In genomic region chr21:32411366-32412161, GRCh38 we compare ENCODE assay signal across 1 cellular context.
TF ChIP-seq lines count a peak whose summit lies in the region.

No MANE protein-coding gene starts in this region.

TF ChIP-seq in HEK293, 187 proteins besides CTCF, POLR2A, EP300 and RAD21 (continued from another document):
- TF ChIP-seq ZNF747 (tag by site-specific recombination; IDR thresholded peaks at IDR 0.05) (no peak), SCRT1 (tag by site-specific recombination; IDR thresholded peaks at IDR 0.05; ENCODE audit: borderline replicate concordance) (no peak), ZBTB21 (tag by site-specific recombination; IDR thresholded peaks at IDR 0.05) (peak; percentile 27; the same call in 1 of the 2 replicates), ZNF600 (tag by site-specific recombination; IDR thresholded peaks at IDR 0.05) (0 out of 2 replicates have a peak, but pooled peaks have one; percentile 55), KLF17 (tag by site-specific recombination; IDR thresholded peaks at IDR 0.05) (0 out of 2 replicates have a peak, but pooled peaks have one; percentile 44), MEIS1 (CRISPR knock-in tag; IDR thresholded peaks at IDR 0.05; ENCODE audit: borderline replicate concordance) (no peak), ATF2 (tag by site-specific recombination; IDR thresholded peaks at IDR 0.05; ENCODE audit: low read depth) (no peak), ZNF221 (tag by site-specific recombination; IDR thresholded peaks at IDR 0.05; ENCODE audit: borderline replicate concordance) (no peak), KLF16 (tag by site-specific recombination; IDR thresholded peaks at IDR 0.05) (peak; percentile 54; the same call in 1 of the 2 replicates), SP3 (tag by site-specific recombination; IDR thresholded peaks at IDR 0.05) (peak; percentile 65), ZNF394 (tag by site-specific recombination; IDR thresholded peaks at IDR 0.05; ENCODE audit: borderline replicate concordance) (peak; percentile 18; the same call in 1 of the 2 replicates), ZNF518A (tag by site-specific recombination; conservative IDR thresholded peaks at IDR 0.05; ENCODE audit: low read depth) (peak; percentile 20), ZNF670 (tag by site-specific recombination; IDR thresholded peaks at IDR 0.05; ENCODE audit: low read depth) (no peak), ZSCAN23 (tag by site-specific recombination; IDR thresholded peaks at IDR 0.05) (peak; percentile 69; the same call in 1 of the 2 replicates), GLI4 (tag by site-specific recombination; IDR thresholded peaks at IDR 0.05) (no peak), MYNN (tag by site-specific recombination; IDR thresholded peaks at IDR 0.05; ENCODE audit: borderline replicate concordance) (no peak), GLIS1 (tag by site-specific recombination; IDR thresholded peaks at IDR 0.05) (peak; percentile 62), ZBTB8A (tag by site-specific recombination; IDR thresholded peaks at IDR 0.05) (peak; percentile 91), ZNF510 (tag by site-specific recombination; IDR thresholded peaks at IDR 0.05; ENCODE audit: insufficient replicate concordance) (no peak), BCL11A (tag by site-specific recombination; IDR thresholded peaks at IDR 0.05; ENCODE audit: low read depth) (0 out of 2 replicates have a peak, but pooled peaks have one; percentile 20), PBX3 (CRISPR knock-in tag; IDR thresholded peaks at IDR 0.05) (no peak), ZNF146 (tag by site-specific recombination; IDR thresholded peaks at IDR 0.05) (0 out of 2 replicates have a peak, but pooled peaks have one; percentile 3), ZNF202 (tag by site-specific recombination; IDR thresholded peaks at IDR 0.05; ENCODE audit: borderline replicate concordance) (no peak), ZNF324 (tag by site-specific recombination; IDR thresholded peaks at IDR 0.05) (peak; percentile 56; the same call in 1 of the 2 replicates), ZNF76 (tag by site-specific recombination; IDR thresholded peaks at IDR 0.05; ENCODE audit: borderline replicate concordance, low read depth) (peak; percentile 25; the same call in 1 of the 2 replicates), ZNF341 (tag by site-specific recombination; IDR thresholded peaks at IDR 0.05; ENCODE audit: low read depth) (peak; percentile 91), OSR2 (tag by site-specific recombination; IDR thresholded peaks at IDR 0.05) (peak; percentile 10; the same call in 1 of the 2 replicates), ZNF843 (tag by site-specific recombination; IDR thresholded peaks at IDR 0.05) (no peak), ZNF623 (tag by site-specific recombination; IDR thresholded peaks at IDR 0.05) (0 out of 2 replicates have a peak, but pooled peaks have one; percentile 6), GLIS2 (tag by site-specific recombination; IDR thresholded peaks at IDR 0.05) (no peak), ZNF837 (tag by site-specific recombination; IDR thresholded peaks at IDR 0.05) (0 out of 2 replicates have a peak, but pooled peaks have one; percentile 57), ZNF398 (tag by site-specific recombination; IDR thresholded peaks at IDR 0.05) (peak; percentile 70), KLF9 (tag by site-specific recombination; IDR thresholded peaks at IDR 0.05; ENCODE audit: low read depth) (peak; percentile 32; the same call in 1 of the 2 replicates), SALL2 (tag by site-specific recombination; IDR thresholded peaks at IDR 0.05; ENCODE audit: borderline replicate concordance) (no peak), ZNF24 (tag by site-specific recombination; IDR thresholded peaks at IDR 0.05) (peak; percentile 28; the same call in 1 of the 2 replicates), ZNF302 (tag by site-specific recombination; IDR thresholded peaks at IDR 0.05; ENCODE audit: low read depth) (0 out of 2 replicates have a peak, but pooled peaks have one; percentile 15), ZEB2 (tag by site-specific recombination; IDR thresholded peaks at IDR 0.05) (peak; percentile 83), ZFP69B (tag by site-specific recombination; IDR thresholded peaks at IDR 0.05) (peak; percentile 43; the same call in 1 of the 2 replicates), ZXDB (tag by site-specific recombination; IDR thresholded peaks at IDR 0.05) (peak; percentile 65; the same call in 1 of the 2 replicates), ZBTB20 (tag by site-specific recombination; IDR thresholded peaks at IDR 0.05) (peak; percentile 81), IKZF3 (tag by site-specific recombination; IDR thresholded peaks at IDR 0.05) (no peak), PRDM10 (tag by site-specific recombination; IDR thresholded peaks at IDR 0.05) (peak; percentile 37), ZNF654 (tag by site-specific recombination; IDR thresholded peaks at IDR 0.05; ENCODE audit: low read depth) (no peak)
